In the genomic region with DNA sequence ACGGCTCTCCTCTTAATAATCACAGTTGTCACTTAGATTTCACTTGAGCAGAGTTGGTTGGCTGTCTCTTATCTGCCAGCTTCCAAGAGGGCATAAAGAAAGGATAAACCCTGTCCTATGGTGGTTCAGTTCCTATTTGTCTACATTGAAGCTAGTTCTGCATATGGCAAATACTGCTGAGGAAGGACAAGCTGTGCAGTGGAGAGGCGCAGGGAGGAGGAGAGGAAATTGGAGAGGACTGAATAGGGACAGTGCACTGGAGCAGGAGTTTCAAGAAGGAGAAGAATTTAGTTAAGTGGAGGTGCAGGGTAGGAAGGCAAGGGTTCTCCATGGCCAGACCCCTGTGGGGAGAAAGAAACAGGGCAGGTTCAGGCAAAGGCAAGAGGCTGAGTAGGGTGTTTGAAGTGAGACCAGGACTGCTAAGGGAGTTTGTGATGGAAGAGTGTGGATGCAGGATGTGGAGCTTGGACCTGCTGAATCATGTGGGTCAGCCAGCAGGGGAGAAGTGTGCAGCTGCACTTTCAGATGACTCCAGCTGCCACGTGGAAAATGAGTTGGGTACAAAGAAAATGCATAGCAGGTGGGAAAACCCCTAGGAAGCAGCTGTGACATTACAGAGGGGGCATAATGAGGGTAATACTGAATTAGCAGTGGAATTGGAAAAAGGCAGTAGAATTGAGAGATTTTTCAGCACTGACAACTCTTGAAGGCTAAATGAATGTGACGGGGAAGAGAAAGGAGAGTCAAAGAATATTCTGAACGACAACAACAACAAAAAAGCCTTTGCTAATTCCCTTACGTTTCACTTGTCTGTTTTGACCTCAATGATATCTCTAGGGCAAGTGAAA, we compare ENCODE assay signal across 1 cellular context.
TF ChIP-seq lines count a peak whose summit lies in the region.

No MANE protein-coding gene starts in this region.

TF ChIP-seq in HCT116, 20 proteins besides CTCF, POLR2A, EP300 and RAD21 (continued from another document):
- TF ChIP-seq, protein P1, sequence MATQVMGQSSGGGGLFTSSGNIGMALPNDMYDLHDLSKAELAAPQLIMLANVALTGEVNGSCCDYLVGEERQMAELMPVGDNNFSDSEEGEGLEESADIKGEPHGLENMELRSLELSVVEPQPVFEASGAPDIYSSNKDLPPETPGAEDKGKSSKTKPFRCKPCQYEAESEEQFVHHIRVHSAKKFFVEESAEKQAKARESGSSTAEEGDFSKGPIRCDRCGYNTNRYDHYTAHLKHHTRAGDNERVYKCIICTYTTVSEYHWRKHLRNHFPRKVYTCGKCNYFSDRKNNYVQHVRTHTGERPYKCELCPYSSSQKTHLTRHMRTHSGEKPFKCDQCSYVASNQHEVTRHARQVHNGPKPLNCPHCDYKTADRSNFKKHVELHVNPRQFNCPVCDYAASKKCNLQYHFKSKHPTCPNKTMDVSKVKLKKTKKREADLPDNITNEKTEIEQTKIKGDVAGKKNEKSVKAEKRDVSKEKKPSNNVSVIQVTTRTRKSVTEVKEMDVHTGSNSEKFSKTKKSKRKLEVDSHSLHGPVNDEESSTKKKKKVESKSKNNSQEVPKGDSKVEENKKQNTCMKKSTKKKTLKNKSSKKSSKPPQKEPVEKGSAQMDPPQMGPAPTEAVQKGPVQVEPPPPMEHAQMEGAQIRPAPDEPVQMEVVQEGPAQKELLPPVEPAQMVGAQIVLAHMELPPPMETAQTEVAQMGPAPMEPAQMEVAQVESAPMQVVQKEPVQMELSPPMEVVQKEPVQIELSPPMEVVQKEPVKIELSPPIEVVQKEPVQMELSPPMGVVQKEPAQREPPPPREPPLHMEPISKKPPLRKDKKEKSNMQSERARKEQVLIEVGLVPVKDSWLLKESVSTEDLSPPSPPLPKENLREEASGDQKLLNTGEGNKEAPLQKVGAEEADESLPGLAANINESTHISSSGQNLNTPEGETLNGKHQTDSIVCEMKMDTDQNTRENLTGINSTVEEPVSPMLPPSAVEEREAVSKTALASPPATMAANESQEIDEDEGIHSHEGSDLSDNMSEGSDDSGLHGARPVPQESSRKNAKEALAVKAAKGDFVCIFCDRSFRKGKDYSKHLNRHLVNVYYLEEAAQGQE (IDR thresholded peaks at IDR 0.05; ENCODE audit: low read depth): no peak
- TF ChIP-seq ZNF274 (IDR thresholded peaks at IDR 0.05; ENCODE audit: low read depth, low read length): no peak
- no peak for TF ChIP-seq EGR1 (IDR thresholded peaks at IDR 0.05; ENCODE audit: low read depth)
- TF ChIP-seq POLR2AphosphoS5 (IDR thresholded peaks at IDR 0.05; ENCODE audit: low read depth, low read length): no peak
- no peak for TF ChIP-seq ELF1 (IDR thresholded peaks at IDR 0.05; ENCODE audit: borderline replicate concordance, low read depth)
